In the genomic region with DNA sequence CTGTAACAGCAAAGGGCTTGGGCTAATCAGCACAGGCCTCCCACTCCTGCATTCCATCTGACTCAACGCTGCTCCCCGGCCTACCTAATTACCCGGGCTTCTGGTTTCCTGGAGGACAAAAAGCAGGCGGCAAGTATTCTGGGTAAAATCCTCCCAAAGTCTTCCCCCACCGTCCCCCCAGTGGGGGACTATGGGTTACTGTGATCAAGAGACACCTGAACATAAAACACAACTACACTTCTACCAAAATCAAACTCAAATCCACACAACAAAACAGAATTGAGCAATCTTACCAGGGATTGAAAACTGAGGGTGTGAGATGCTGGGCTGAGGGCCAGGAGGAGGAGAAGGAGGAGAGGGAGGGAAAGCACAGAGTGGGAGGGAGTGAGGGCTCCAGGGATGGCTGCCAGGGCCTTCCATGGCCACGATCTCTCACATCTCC, we compare ENCODE assay signal across 1 cellular context.
TF ChIP-seq lines count a peak whose summit lies in the region.

No MANE protein-coding gene starts in this region.

TF ChIP-seq in SK-N-SH, 30 proteins besides CTCF, POLR2A, EP300 and RAD21 (continued from another document):
- TF ChIP-seq, protein P1, sequence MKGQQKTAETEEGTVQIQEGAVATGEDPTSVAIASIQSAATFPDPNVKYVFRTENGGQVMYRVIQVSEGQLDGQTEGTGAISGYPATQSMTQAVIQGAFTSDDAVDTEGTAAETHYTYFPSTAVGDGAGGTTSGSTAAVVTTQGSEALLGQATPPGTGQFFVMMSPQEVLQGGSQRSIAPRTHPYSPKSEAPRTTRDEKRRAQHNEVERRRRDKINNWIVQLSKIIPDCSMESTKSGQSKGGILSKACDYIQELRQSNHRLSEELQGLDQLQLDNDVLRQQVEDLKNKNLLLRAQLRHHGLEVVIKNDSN (IDR thresholded peaks at IDR 0.05; ENCODE audit: borderline replicate concordance, low read depth) = no peak
- no peak for TF ChIP-seq ELF1 (IDR thresholded peaks at IDR 0.05)
- TF ChIP-seq GATA2 (CRISPR knock-in tag; IDR thresholded peaks at IDR 0.05) = no peak
- TF ChIP-seq JUND (IDR thresholded peaks at IDR 0.05) = peak; percentile 57
- TF ChIP-seq, protein P2, sequence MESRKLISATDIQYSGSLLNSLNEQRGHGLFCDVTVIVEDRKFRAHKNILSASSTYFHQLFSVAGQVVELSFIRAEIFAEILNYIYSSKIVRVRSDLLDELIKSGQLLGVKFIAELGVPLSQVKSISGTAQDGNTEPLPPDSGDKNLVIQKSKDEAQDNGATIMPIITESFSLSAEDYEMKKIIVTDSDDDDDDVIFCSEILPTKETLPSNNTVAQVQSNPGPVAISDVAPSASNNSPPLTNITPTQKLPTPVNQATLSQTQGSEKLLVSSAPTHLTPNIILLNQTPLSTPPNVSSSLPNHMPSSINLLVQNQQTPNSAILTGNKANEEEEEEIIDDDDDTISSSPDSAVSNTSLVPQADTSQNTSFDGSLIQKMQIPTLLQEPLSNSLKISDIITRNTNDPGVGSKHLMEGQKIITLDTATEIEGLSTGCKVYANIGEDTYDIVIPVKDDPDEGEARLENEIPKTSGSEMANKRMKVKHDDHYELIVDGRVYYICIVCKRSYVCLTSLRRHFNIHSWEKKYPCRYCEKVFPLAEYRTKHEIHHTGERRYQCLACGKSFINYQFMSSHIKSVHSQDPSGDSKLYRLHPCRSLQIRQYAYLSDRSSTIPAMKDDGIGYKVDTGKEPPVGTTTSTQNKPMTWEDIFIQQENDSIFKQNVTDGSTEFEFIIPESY (IDR thresholded peaks at IDR 0.05; ENCODE audit: borderline replicate concordance, low read depth) = no peak
- TF ChIP-seq, protein P3, sequence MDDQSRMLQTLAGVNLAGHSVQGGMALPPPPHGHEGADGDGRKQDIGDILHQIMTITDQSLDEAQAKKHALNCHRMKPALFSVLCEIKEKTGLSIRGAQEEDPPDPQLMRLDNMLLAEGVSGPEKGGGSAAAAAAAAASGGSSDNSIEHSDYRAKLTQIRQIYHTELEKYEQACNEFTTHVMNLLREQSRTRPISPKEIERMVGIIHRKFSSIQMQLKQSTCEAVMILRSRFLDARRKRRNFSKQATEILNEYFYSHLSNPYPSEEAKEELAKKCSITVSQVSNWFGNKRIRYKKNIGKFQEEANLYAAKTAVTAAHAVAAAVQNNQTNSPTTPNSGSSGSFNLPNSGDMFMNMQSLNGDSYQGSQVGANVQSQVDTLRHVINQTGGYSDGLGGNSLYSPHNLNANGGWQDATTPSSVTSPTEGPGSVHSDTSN (IDR thresholded peaks at IDR 0.05) = 0 out of 2 replicates have a peak, but pooled peaks have one; percentile 20
- no peak for TF ChIP-seq SMC3 (IDR thresholded peaks at IDR 0.05; ENCODE audit: low read depth, low read length)
- TF ChIP-seq GABPA (IDR thresholded peaks at IDR 0.05; ENCODE audit: low read depth) = 0 out of 2 replicates have a peak, but pooled peaks have one; percentile 13
- peak; percentile 71 for TF ChIP-seq TCF12 (IDR thresholded peaks at IDR 0.05)
- TF ChIP-seq MAX (IDR thresholded peaks at IDR 0.05; ENCODE audit: low read depth) = 0 out of 2 replicates have a peak, but pooled peaks have one; percentile 31
- TF ChIP-seq NFIC (IDR thresholded peaks at IDR 0.05; ENCODE audit: borderline replicate concordance) = peak; percentile 74
- no peak for TF ChIP-seq YY1 (IDR thresholded peaks at IDR 0.05; ENCODE audit: low read depth)
- no peak for TF ChIP-seq RCOR1 (IDR thresholded peaks at IDR 0.05; ENCODE audit: low read length)
- TF ChIP-seq NRF1 (IDR thresholded peaks at IDR 0.05; ENCODE audit: low read depth, low read length) = no peak
- 0 out of 2 replicates have a peak, but pooled peaks have one; percentile 14 for TF ChIP-seq TAF1 (IDR thresholded peaks at IDR 0.05; ENCODE audit: borderline replicate concordance, low read depth, low read length)
- peak; percentile 30; the same call in 1 of the 2 replicates for TF ChIP-seq TEAD4 (IDR thresholded peaks at IDR 0.05; ENCODE audit: borderline replicate concordance, insufficient read depth)
